ENCODE assay signal across 16 cellular contexts in the genomic region with DNA sequence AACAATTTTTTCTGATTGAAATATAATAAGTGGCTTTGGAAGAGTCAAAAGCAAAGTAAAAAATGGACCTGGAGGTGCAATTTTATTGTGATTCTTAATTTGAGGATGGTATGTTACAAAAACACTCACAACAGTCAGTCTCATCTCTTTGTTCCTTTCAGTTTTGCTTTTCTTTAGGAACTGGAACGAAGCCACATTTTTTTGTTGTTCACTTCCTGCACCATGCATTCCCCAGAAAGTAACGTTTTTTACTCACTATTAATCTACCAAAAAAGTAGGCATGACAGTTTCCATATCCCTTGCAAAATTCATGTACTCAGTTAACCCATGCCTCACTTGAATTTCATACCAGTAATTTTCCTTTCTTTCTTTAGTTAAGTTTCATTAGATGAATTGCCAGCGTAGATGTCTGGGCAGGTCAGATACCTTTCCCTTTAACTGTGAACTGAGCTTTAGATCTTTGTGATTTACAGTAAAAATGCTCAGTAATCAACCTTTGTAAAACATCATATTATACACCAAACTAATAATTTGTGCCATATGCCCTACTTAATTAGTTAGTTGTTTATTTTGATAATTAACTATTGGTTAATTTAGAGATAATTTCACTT.
A peak's percentile ranks its signal among the peaks of the same experiment; 100 is the strongest.
DNase-seq lines count a peak whose midpoint lies in the region; ATAC-seq and TF ChIP-seq lines count a peak whose summit lies in the region.
"Had no signal": no experiment of that assay in that cellular context is flagged by ENCODE, and none has a peak within 500 bp of the region (broad histone marks: within the 10 kb centered on the region; RNA-seq: fewer than 3 reads in every experiment).

No MANE protein-coding gene starts in this region.

- no peak overlapping the region for H3K4me3 ChIP-seq in PC-9
- no peak overlapping the region for H3K4me3 ChIP-seq in neural progenitor cell
- no peak overlapping the region for H3K4me3 ChIP-seq in right atrium auricular region
- no peak overlapping the region for H3K4me3 ChIP-seq in body of pancreas

- no peaks in the 10 kb centered on the region for H3K36me3 Mint-ChIP-seq in neural progenitor cell
- H3K36me3 Mint-ChIP-seq: natural killer cell had no signal

- H3K4me3 Mint-ChIP-seq in neural progenitor cell = no peak overlapping the region
- H3K4me3 Mint-ChIP-seq: natural killer cell had no signal

- no peak overlapping the region for H3K9ac ChIP-seq in neural progenitor cell

- H3K4me1 Mint-ChIP-seq in neural progenitor cell = peaks cover 11% of the 10 kb centered on the region
- H3K4me1 Mint-ChIP-seq: natural killer cell had no signal

- no peak for DNase-seq in PC-9
- peak; percentile 16 for DNase-seq in fibroblast of gingiva (ENCODE audit: low read depth)
- no peak for DNase-seq in neural progenitor cell (ENCODE audit: low spot score)
- DNase-seq in right atrium auricular region (ENCODE audit: low spot score) = no peak
- DNase-seq in body of pancreas = no peak
- no peak for DNase-seq in posterior cingulate gyrus
- DNase-seq: activated CD4-positive, alpha-beta T cell treated with anti-CD3 and anti-CD28 coated beads for 4 hours; activated T-cell treated with anti-CD3 and anti-CD28 coated beads, Interleukin-2, amount 50 U/mL, for 48 hours; left cardiac atrium; natural killer cell; NCI-H1436; small intestine; substantia nigra; T-helper 1 cell had no signal

- intact Hi-C loops in PC-9 (cut with micrococcal nuclease; ENCODE audit: unreplicated experiment) (no loop called here), body of pancreas (cut with DNase I) (no loop called here), posterior cingulate gyrus (cut with DNase I) (no loop called here)

- POLR2A ChIA-PET in PC-9 (lab: Charles Lee; ENCODE audit: unreplicated experiment) = no interaction called here

- no TSS peak for BruUV-seq in PC-9 (replicated peaks; lab: Mats Ljungman, UMichigan)

- H3K9me2 ChIP-seq in PC-9 (ENCODE audit: insufficient read depth) = no peaks in the 10 kb centered on the region; the same call in 1 of the 2 replicates

- TF ChIP-seq CTCF in PC-9 (conservative IDR thresholded peaks at IDR 0.05) (no peak), neural progenitor cell (IDR thresholded peaks at IDR 0.05) (no peak), right atrium auricular region (IDR thresholded peaks at IDR 0.05) (no peak), body of pancreas (IDR thresholded peaks at IDR 0.05) (no peak)

- H3K27me3 ChIP-seq in PC-9 (ENCODE audit: insufficient read depth, low read depth) (no peaks in the 10 kb centered on the region), neural progenitor cell (no peaks in the 10 kb centered on the region), right atrium auricular region (no peaks in the 10 kb centered on the region), body of pancreas (no peaks in the 10 kb centered on the region)

- H3K4me2 ChIP-seq in PC-9 (peak overlapping the region; percentile 24; the same call in 1 of the 2 replicates), neural progenitor cell (no peak overlapping the region)

- peak; percentile 69 for ATAC-seq in GM21717 (IDR thresholded peaks at IDR 0.05; ENCODE audit: unreplicated experiment)
- no peak for ATAC-seq in HG02610 (IDR thresholded peaks at IDR 0.05; ENCODE audit: unreplicated experiment)
- ATAC-seq in body of pancreas = no peak
- ATAC-seq: left cardiac atrium, natural killer cell had no signal

- H3K4me1 ChIP-seq in PC-9 (replicated peaks; ENCODE audit: insufficient read depth) = no peaks in the 10 kb centered on the region
- H3K4me1 ChIP-seq in neural progenitor cell = no peaks in the 10 kb centered on the region
- no peaks in the 10 kb centered on the region for H3K4me1 ChIP-seq in right atrium auricular region
- no peaks in the 10 kb centered on the region for H3K4me1 ChIP-seq in body of pancreas

- no peaks in the 10 kb centered on the region for H3K27me3 Mint-ChIP-seq in neural progenitor cell (ENCODE audit: insufficient read depth, low read depth)

- H3K9me3 ChIP-seq in PC-9 (ENCODE audit: insufficient read depth, low read depth) (no peaks in the 10 kb centered on the region), neural progenitor cell (ENCODE audit: low read depth) (no peaks in the 10 kb centered on the region), right atrium auricular region (no peaks in the 10 kb centered on the region), body of pancreas (no peaks in the 10 kb centered on the region)

- H3K27ac ChIP-seq in PC-9 (no peak overlapping the region), neural progenitor cell (no peak overlapping the region), right atrium auricular region (no peak overlapping the region), body of pancreas (no peak overlapping the region)

- H3F3A ChIP-seq in PC-9 (ENCODE audit: insufficient read depth, low read depth) (no peaks in the 10 kb centered on the region), neural progenitor cell (ENCODE audit: low read depth) (no peaks in the 10 kb centered on the region)

- H3K27ac Mint-ChIP-seq in neural progenitor cell = no peak overlapping the region
- H3K27ac Mint-ChIP-seq: natural killer cell had no signal

- H3K36me3 ChIP-seq in PC-9 (ENCODE audit: low read depth) = no peaks in the 10 kb centered on the region
- H3K36me3 ChIP-seq in neural progenitor cell = no peaks in the 10 kb centered on the region
- H3K36me3 ChIP-seq in right atrium auricular region = no peaks in the 10 kb centered on the region
- H3K36me3 ChIP-seq in body of pancreas (replicated peaks in 1 of 2; ENCODE audit: insufficient read depth in 1 of 2, low read depth in 2 of 2) = no peaks in the 10 kb centered on the region

- H4K20me1 ChIP-seq in PC-9 (ENCODE audit: insufficient read depth) = no peaks in the 10 kb centered on the region
- H4K20me1 ChIP-seq in neural progenitor cell (ENCODE audit: low read depth) = no peaks in the 10 kb centered on the region

- H3K9me3 Mint-ChIP-seq in neural progenitor cell = no peaks in the 10 kb centered on the region

- no peaks in the 10 kb centered on the region for H3K79me2 ChIP-seq in PC-9 (ENCODE audit: low read depth)
- H3K79me2 ChIP-seq in neural progenitor cell (ENCODE audit: low read depth) = no peaks in the 10 kb centered on the region

- CTCF ChIA-PET in PC-9 (lab: Charles Lee) = no interaction called here

- H2AFZ ChIP-seq in PC-9 = no peak overlapping the region
- peak overlapping the region; percentile 73 for H2AFZ ChIP-seq in neural progenitor cell (replicated peaks)

- TF ChIP-seq POLR2A in body of pancreas (IDR thresholded peaks at IDR 0.05) = no peak

- WGBS in body of pancreas, 2 donors = 22 to 35% methylated on average over 3 of the region's 3 CpGs
